Comparison of ENCODE assay signal across 1 cellular context in genomic region chr7:47539398-47540052, GRCh38.
TF ChIP-seq lines count a peak whose summit lies in the region.

No MANE protein-coding gene starts in this region.

TF ChIP-seq in HepG2, 621 proteins besides CTCF, POLR2A, EP300 and RAD21 (continued from another document and continues in another):
- TF ChIP-seq MNT (IDR thresholded peaks at IDR 0.05), result no peak
- TF ChIP-seq SIX4 (CRISPR knock-in tag; IDR thresholded peaks at IDR 0.05), result no peak
- TF ChIP-seq, protein P1, sequence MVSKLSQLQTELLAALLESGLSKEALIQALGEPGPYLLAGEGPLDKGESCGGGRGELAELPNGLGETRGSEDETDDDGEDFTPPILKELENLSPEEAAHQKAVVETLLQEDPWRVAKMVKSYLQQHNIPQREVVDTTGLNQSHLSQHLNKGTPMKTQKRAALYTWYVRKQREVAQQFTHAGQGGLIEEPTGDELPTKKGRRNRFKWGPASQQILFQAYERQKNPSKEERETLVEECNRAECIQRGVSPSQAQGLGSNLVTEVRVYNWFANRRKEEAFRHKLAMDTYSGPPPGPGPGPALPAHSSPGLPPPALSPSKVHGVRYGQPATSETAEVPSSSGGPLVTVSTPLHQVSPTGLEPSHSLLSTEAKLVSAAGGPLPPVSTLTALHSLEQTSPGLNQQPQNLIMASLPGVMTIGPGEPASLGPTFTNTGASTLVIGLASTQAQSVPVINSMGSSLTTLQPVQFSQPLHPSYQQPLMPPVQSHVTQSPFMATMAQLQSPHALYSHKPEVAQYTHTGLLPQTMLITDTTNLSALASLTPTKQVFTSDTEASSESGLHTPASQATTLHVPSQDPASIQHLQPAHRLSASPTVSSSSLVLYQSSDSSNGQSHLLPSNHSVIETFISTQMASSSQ (IDR thresholded peaks at IDR 0.05; ENCODE audit: low read depth), result peak; percentile 67
- TF ChIP-seq, protein P1 (CRISPR knock-in tag; IDR thresholded peaks at IDR 0.05; ENCODE audit: borderline replicate concordance), result peak; percentile 89; the same call in 1 of the 2 replicates
- peak; percentile 40 for TF ChIP-seq YY1 (IDR thresholded peaks at IDR 0.05; ENCODE audit: insufficient read depth, insufficient replicate concordance, low read depth, low read length)
- TF ChIP-seq, protein P2, sequence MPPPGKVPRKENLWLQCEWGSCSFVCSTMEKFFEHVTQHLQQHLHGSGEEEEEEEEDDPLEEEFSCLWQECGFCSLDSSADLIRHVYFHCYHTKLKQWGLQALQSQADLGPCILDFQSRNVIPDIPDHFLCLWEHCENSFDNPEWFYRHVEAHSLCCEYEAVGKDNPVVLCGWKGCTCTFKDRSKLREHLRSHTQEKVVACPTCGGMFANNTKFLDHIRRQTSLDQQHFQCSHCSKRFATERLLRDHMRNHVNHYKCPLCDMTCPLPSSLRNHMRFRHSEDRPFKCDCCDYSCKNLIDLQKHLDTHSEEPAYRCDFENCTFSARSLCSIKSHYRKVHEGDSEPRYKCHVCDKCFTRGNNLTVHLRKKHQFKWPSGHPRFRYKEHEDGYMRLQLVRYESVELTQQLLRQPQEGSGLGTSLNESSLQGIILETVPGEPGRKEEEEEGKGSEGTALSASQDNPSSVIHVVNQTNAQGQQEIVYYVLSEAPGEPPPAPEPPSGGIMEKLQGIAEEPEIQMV (CRISPR knock-in tag; IDR thresholded peaks at IDR 0.05; ENCODE audit: low read depth), result peak; percentile 31; the same call in 1 of the 2 replicates
- TF ChIP-seq RARG (CRISPR knock-in tag; IDR thresholded peaks at IDR 0.05; ENCODE audit: low read depth), result no peak
- no peak for TF ChIP-seq ADNP (CRISPR knock-in tag; IDR thresholded peaks at IDR 0.05)
- TF ChIP-seq ZNF331 (CRISPR knock-in tag; IDR thresholded peaks at IDR 0.05), result peak; percentile 69
- TF ChIP-seq NFE2 (CRISPR knock-in tag; IDR thresholded peaks at IDR 0.05), result no peak
- no peak for TF ChIP-seq SRSF4 (IDR thresholded peaks at IDR 0.05; ENCODE audit: low read depth, low read length, poor library complexity, severe bottlenecking)
- peak; percentile 75 for TF ChIP-seq NR2F6 (IDR thresholded peaks at IDR 0.05)
- peak; percentile 79 for TF ChIP-seq NR2F6 (CRISPR knock-in tag; IDR thresholded peaks at IDR 0.05)
- TF ChIP-seq AHDC1 (CRISPR knock-in tag; IDR thresholded peaks at IDR 0.05; ENCODE audit: borderline replicate concordance), result no peak
- TF ChIP-seq THYN1 (CRISPR knock-in tag; IDR thresholded peaks at IDR 0.05; ENCODE audit: borderline replicate concordance, low read depth), result no peak
- TF ChIP-seq ZNF333 (CRISPR knock-in tag; IDR thresholded peaks at IDR 0.05; ENCODE audit: borderline replicate concordance), result 0 out of 2 replicates have a peak, but pooled peaks have one; percentile 55
- peak; percentile 88; the same call in 1 of the 2 replicates for TF ChIP-seq ZNF878 (CRISPR knock-in tag; IDR thresholded peaks at IDR 0.05)
- peak; percentile 55; the same call in 1 of the 2 replicates for TF ChIP-seq NCOA2 (CRISPR knock-in tag; IDR thresholded peaks at IDR 0.05)
- no peak for TF ChIP-seq MTA3 (CRISPR knock-in tag; IDR thresholded peaks at IDR 0.05)
- no peak for TF ChIP-seq SATB2 (CRISPR knock-in tag; IDR thresholded peaks at IDR 0.05)
- TF ChIP-seq ZFP1 (CRISPR knock-in tag; IDR thresholded peaks at IDR 0.05), result 0 out of 2 replicates have a peak, but pooled peaks have one; percentile 36
- TF ChIP-seq SKIL (CRISPR knock-in tag; IDR thresholded peaks at IDR 0.05; ENCODE audit: borderline replicate concordance), result peak; percentile 62
- TF ChIP-seq, protein P3, sequence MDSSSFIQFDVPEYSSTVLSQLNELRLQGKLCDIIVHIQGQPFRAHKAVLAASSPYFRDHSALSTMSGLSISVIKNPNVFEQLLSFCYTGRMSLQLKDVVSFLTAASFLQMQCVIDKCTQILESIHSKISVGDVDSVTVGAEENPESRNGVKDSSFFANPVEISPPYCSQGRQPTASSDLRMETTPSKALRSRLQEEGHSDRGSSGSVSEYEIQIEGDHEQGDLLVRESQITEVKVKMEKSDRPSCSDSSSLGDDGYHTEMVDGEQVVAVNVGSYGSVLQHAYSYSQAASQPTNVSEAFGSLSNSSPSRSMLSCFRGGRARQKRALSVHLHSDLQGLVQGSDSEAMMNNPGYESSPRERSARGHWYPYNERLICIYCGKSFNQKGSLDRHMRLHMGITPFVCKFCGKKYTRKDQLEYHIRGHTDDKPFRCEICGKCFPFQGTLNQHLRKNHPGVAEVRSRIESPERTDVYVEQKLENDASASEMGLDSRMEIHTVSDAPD (CRISPR knock-in tag; IDR thresholded peaks at IDR 0.05), result peak; percentile 73; the same call in 1 of the 2 replicates
- TF ChIP-seq ZNF33A (CRISPR knock-in tag; IDR thresholded peaks at IDR 0.05; ENCODE audit: borderline replicate concordance), result no peak
- no peak for TF ChIP-seq ZKSCAN8 (CRISPR knock-in tag; IDR thresholded peaks at IDR 0.05; ENCODE audit: borderline replicate concordance)
- TF ChIP-seq ZFP41 (CRISPR knock-in tag; IDR thresholded peaks at IDR 0.05; ENCODE audit: borderline replicate concordance), result no peak
- TF ChIP-seq TSC22D2 (CRISPR knock-in tag; IDR thresholded peaks at IDR 0.05; ENCODE audit: borderline replicate concordance), result no peak
- no peak for TF ChIP-seq CBX5 (CRISPR knock-in tag; IDR thresholded peaks at IDR 0.05; ENCODE audit: borderline replicate concordance)
- TF ChIP-seq, protein P4, sequence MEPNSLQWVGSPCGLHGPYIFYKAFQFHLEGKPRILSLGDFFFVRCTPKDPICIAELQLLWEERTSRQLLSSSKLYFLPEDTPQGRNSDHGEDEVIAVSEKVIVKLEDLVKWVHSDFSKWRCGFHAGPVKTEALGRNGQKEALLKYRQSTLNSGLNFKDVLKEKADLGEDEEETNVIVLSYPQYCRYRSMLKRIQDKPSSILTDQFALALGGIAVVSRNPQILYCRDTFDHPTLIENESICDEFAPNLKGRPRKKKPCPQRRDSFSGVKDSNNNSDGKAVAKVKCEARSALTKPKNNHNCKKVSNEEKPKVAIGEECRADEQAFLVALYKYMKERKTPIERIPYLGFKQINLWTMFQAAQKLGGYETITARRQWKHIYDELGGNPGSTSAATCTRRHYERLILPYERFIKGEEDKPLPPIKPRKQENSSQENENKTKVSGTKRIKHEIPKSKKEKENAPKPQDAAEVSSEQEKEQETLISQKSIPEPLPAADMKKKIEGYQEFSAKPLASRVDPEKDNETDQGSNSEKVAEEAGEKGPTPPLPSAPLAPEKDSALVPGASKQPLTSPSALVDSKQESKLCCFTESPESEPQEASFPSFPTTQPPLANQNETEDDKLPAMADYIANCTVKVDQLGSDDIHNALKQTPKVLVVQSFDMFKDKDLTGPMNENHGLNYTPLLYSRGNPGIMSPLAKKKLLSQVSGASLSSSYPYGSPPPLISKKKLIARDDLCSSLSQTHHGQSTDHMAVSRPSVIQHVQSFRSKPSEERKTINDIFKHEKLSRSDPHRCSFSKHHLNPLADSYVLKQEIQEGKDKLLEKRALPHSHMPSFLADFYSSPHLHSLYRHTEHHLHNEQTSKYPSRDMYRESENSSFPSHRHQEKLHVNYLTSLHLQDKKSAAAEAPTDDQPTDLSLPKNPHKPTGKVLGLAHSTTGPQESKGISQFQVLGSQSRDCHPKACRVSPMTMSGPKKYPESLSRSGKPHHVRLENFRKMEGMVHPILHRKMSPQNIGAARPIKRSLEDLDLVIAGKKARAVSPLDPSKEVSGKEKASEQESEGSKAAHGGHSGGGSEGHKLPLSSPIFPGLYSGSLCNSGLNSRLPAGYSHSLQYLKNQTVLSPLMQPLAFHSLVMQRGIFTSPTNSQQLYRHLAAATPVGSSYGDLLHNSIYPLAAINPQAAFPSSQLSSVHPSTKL (CRISPR knock-in tag; IDR thresholded peaks at IDR 0.05), result peak; percentile 61
- TF ChIP-seq, protein P5, sequence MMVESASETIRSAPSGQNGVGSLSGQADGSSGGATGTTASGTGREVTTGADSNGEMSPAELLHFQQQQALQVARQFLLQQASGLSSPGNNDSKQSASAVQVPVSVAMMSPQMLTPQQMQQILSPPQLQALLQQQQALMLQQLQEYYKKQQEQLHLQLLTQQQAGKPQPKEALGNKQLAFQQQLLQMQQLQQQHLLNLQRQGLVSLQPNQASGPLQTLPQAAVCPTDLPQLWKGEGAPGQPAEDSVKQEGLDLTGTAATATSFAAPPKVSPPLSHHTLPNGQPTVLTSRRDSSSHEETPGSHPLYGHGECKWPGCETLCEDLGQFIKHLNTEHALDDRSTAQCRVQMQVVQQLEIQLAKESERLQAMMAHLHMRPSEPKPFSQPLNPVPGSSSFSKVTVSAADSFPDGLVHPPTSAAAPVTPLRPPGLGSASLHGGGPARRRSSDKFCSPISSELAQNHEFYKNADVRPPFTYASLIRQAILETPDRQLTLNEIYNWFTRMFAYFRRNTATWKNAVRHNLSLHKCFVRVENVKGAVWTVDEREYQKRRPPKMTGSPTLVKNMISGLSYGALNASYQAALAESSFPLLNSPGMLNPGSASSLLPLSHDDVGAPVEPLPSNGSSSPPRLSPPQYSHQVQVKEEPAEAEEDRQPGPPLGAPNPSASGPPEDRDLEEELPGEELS (CRISPR knock-in tag; IDR thresholded peaks at IDR 0.05), result peak; percentile 72
